In genomic region chr22:45620707-45621106, GRCh38 we compare ENCODE assay signal across 18 cellular contexts. TPM values are rescaled to one million over a fixed set of nuclear protein-coding genes. Genes with fewer than 3 reads are reported as not detected.
A peak's percentile ranks its signal among the peaks of the same experiment; 100 is the strongest.
DNase-seq lines count a peak whose midpoint lies in the region; ATAC-seq, FAIRE-seq and TF ChIP-seq lines count a peak whose summit lies in the region.
"Had no signal": no experiment of that assay in that cellular context is flagged by ENCODE, and none has a peak within 500 bp of the region (broad histone marks: within the 10 kb centered on the region; RNA-seq: fewer than 3 reads in every experiment).

No MANE protein-coding gene starts in this region.

- no peak overlapping the region for H2AK5ac ChIP-seq in mesendoderm (ENCODE audit: low read length)

- no peak for TF ChIP-seq RAD21 in K562 (CRISPR knock-in tag; conservative IDR thresholded peaks at IDR 0.05 in 1 of 2, IDR thresholded peaks at IDR 0.05 in 1 of 2)

- H3K4me1 ChIP-seq in OCI-LY3 (ENCODE audit: low read length) = no peaks in the 10 kb centered on the region; the same call in 1 of the 2 replicates
- peaks cover under 1% of the 10 kb centered on the region for H3K4me1 ChIP-seq in RWPE2 (ENCODE audit: insufficient read depth, poor library complexity, severe bottlenecking)
- H3K4me1 ChIP-seq in K562 (replicated peaks in 1 of 2; ENCODE audit: control insufficient read depth in 2 of 2, insufficient read depth in 2 of 2, low read length in 2 of 2) = peaks cover 0 to 5% of the 10 kb centered on the region in 2 experiments; a peak in 3 of 5 replicates
- peaks cover 2% of the 10 kb centered on the region for H3K4me1 ChIP-seq in mesendoderm (ENCODE audit: control insufficient read depth, low read depth, low read length)
- peaks cover 11% of the 10 kb centered on the region for H3K4me1 ChIP-seq in suprapubic skin

- BruUV-seq in K562 (replicated peaks; lab: Mats Ljungman, UMichigan) = no TSS peak

- H3K4me3 ChIP-seq in OCI-LY3 (ENCODE audit: low read length) (no peak overlapping the region; the same call in 1 of the 2 replicates), RWPE2 (ENCODE audit: severe bottlenecking) (no peak overlapping the region), K562 (no peak overlapping the region), mesendoderm (ENCODE audit: low read length) (no peak overlapping the region), suprapubic skin (no peak overlapping the region)

- peak overlapping the region; percentile 20; the same call in 1 of the 2 replicates for H3K4me2 ChIP-seq in OCI-LY3 (ENCODE audit: low read length)
- H3K4me2 ChIP-seq in K562 (ENCODE audit: insufficient read depth, low read length) = no peak overlapping the region
- no peak overlapping the region for H3K4me2 ChIP-seq in mesendoderm (ENCODE audit: low read length)

- no peak overlapping the region for H4K8ac ChIP-seq in mesendoderm (ENCODE audit: low read depth, low read length)

- H2BK120ac ChIP-seq in mesendoderm (ENCODE audit: low read depth, low read length) = no peak overlapping the region

- no peak overlapping the region for H3K27ac ChIP-seq in OCI-LY3 (ENCODE audit: low read length)
- H3K27ac ChIP-seq in RWPE2 (ENCODE audit: poor library complexity, severe bottlenecking) = no peak overlapping the region
- H3K27ac ChIP-seq in K562 (ENCODE audit: extremely low read depth, low read depth, low read length) = no peak overlapping the region
- H3K27ac ChIP-seq in mesendoderm (ENCODE audit: low read depth, low read length) = no peak overlapping the region
- H3K27ac ChIP-seq in suprapubic skin = no peak overlapping the region

- TF ChIP-seq POLR2A in K562 (conservative IDR thresholded peaks at IDR 0.05) (no peak), suprapubic skin (IDR thresholded peaks at IDR 0.05) (no peak)

- in situ Hi-C loops in K562 (cut with MboI) = no loop called here

- H2AFZ ChIP-seq in OCI-LY3 (ENCODE audit: low read depth, low read length) = no peak overlapping the region
- no peak overlapping the region for H2AFZ ChIP-seq in K562 (ENCODE audit: low read depth, low read length)

- H3K4ac ChIP-seq in mesendoderm (ENCODE audit: low read depth, low read length) = no peak overlapping the region

- H3K36me3 ChIP-seq in OCI-LY3 (replicated peaks; ENCODE audit: low read depth, low read length) = no peaks in the 10 kb centered on the region
- no peaks in the 10 kb centered on the region; the same call in 1 of the 2 replicates for H3K36me3 ChIP-seq in RWPE2 (ENCODE audit: low read depth)
- no peaks in the 10 kb centered on the region for H3K36me3 ChIP-seq in K562 (ENCODE audit: control insufficient read depth, insufficient read depth, low read length)
- H3K36me3 ChIP-seq in mesendoderm (ENCODE audit: control insufficient read depth, insufficient read depth, low read length) = no peaks in the 10 kb centered on the region
- H3K36me3 ChIP-seq in suprapubic skin = no peaks in the 10 kb centered on the region

- H2BK15ac ChIP-seq in mesendoderm (replicated peaks; ENCODE audit: low read depth) = no peak overlapping the region

- no peak overlapping the region for H3K18ac ChIP-seq in mesendoderm (ENCODE audit: low read length)

- H3K27me3 ChIP-seq in OCI-LY3 (ENCODE audit: low read depth, low read length) (no peaks in the 10 kb centered on the region), RWPE2 (ENCODE audit: insufficient read depth, poor library complexity, severe bottlenecking) (no peaks in the 10 kb centered on the region), K562 (ENCODE audit: control insufficient read depth in 2 of 2, insufficient read depth in 2 of 2, low read length in 2 of 2) (peaks cover 0 to 7% of the 10 kb centered on the region in 2 experiments; a peak in 1 of 5 replicates), mesendoderm (ENCODE audit: insufficient read depth, low read length, poor library complexity) (no peaks in the 10 kb centered on the region), suprapubic skin (no peaks in the 10 kb centered on the region)

- peak; percentile 0 for DNase-seq in RWPE2 (ENCODE audit: low spot score)
- no peak for DNase-seq in K562 (ENCODE audit: extremely low read depth in 1 of 4, low spot score in 3 of 4)
- peak; percentile 54 for DNase-seq in mesendoderm
- no peak for DNase-seq in suprapubic skin (ENCODE audit: low spot score in 2 of 2)
- no peak for DNase-seq in activated T-cell treated with anti-CD3 and anti-CD28 coated beads for 4 hours
- DNase-seq: C1 segment of cervical spinal cord; Calu3; CD4-positive, alpha-beta memory T cell; COR-L47; DMS53; DMS79 treated with DMSO at 0.1 percent for 48 hours; GF-D8; GOT3; H7; HCEC 1CT had no signal

- POLR2A ChIA-PET in K562 (lab: Yijun Ruan, JAX) = no interaction called here

- FAIRE-seq in K562 (lab: Jason Lieb, UNC) = no peak
- FAIRE-seq: GM12892 had no signal

- ATAC-seq in RWPE2 (ENCODE audit: low read depth) (no peak), K562 (no peak), HG02798 (IDR thresholded peaks at IDR 0.05; ENCODE audit: poor library complexity, unreplicated experiment) (no peak)

- H4K20me1 ChIP-seq in OCI-LY3 (ENCODE audit: insufficient read depth, low read length) (no peaks in the 10 kb centered on the region), K562 (replicated peaks; ENCODE audit: control insufficient read depth, insufficient read depth, low read length) (no peaks in the 10 kb centered on the region)

- H3K9ac ChIP-seq in OCI-LY3 (ENCODE audit: low read length) (no peak overlapping the region), K562 (ENCODE audit: insufficient read depth in 1 of 2, low read depth in 2 of 2, low read length in 2 of 2) (no peak overlapping the region), mesendoderm (ENCODE audit: low read length) (no peak overlapping the region)

- H4K5ac ChIP-seq in mesendoderm (ENCODE audit: low read length) = no peak overlapping the region

- CTCF ChIA-PET in K562 (lab: Yijun Ruan, JAX; ENCODE audit: low intra/inter-chr PET ratio) = no interaction called here

- 38% methylated on average over 2 of the region's 3 CpGs for WGBS in K562 (ENCODE audit: insufficient coverage, low coverage, missing lambda C conversion rate)
- no CpG with 5 or more reads among the region's 3 CpGs for WGBS in mesendoderm (ENCODE audit: extremely low coverage, insufficient coverage, low lambda C conversion rate)
- 89% methylated on average over 3 of the region's 3 CpGs for WGBS in suprapubic skin

- H3K79me1 ChIP-seq in mesendoderm (ENCODE audit: low read length) = no peaks in the 10 kb centered on the region

- no peaks in the 10 kb centered on the region for H3K9me1 ChIP-seq in K562 (ENCODE audit: control insufficient read depth, insufficient read depth, low read length)

- no peak overlapping the region for H3K56ac ChIP-seq in mesendoderm (ENCODE audit: low read length)

- no peak for TF ChIP-seq EP300 in K562 (IDR thresholded peaks at IDR 0.05; ENCODE audit: low read length)
- no peak for TF ChIP-seq EP300 in suprapubic skin (IDR thresholded peaks at IDR 0.05)

- no peak overlapping the region for H2BK5ac ChIP-seq in mesendoderm (ENCODE audit: low read length)

- no peak overlapping the region for H3K23ac ChIP-seq in mesendoderm (ENCODE audit: low read length)

- H3K9me3 ChIP-seq in OCI-LY3 (ENCODE audit: insufficient read depth, low read length) (no peaks in the 10 kb centered on the region), RWPE2 (ENCODE audit: severe bottlenecking) (no peaks in the 10 kb centered on the region), K562 (replicated peaks; ENCODE audit: control insufficient read depth, insufficient read depth, low read depth, low read length) (no peaks in the 10 kb centered on the region), suprapubic skin (no peaks in the 10 kb centered on the region)

- intact Hi-C loops in K562 (cut with micrococcal nuclease) = no loop called here

- H3K79me2 ChIP-seq in OCI-LY3 (ENCODE audit: low read length) (no peaks in the 10 kb centered on the region), K562 (ENCODE audit: control insufficient read depth, insufficient read depth, low read length) (no peaks in the 10 kb centered on the region), mesendoderm (ENCODE audit: control insufficient read depth, insufficient read depth, low read length) (no peaks in the 10 kb centered on the region)

- no peak for TF ChIP-seq CTCF in OCI-LY3 (IDR thresholded peaks at IDR 0.05; ENCODE audit: low read depth, low read length)
- no peak for TF ChIP-seq CTCF in RWPE2 (IDR thresholded peaks at IDR 0.05; ENCODE audit: poor library complexity, severe bottlenecking)
- TF ChIP-seq CTCF in K562 (IDR thresholded peaks at IDR 0.05 in 2 of 3, conservative IDR thresholded peaks at IDR 0.05 in 1 of 3; ENCODE audit: insufficient read depth in 2 of 3, low read depth in 1 of 3, low read length in 3 of 3) = no peak
- no peak for TF ChIP-seq CTCF in suprapubic skin (IDR thresholded peaks at IDR 0.05)

TF ChIP-seq in K562, 482 proteins besides CTCF, POLR2A, EP300 and RAD21:
- TF ChIP-seq CHD2 (IDR thresholded peaks at IDR 0.05; ENCODE audit: low read depth, low read length) (0 out of 2 replicates have a peak, but pooled peaks have one; percentile 41), DACH1 (IDR thresholded peaks at IDR 0.05; ENCODE audit: partially characterized antibody) (no peak), CBX1 (IDR thresholded peaks at IDR 0.05; ENCODE audit: low read depth) (no peak), CTBP1 (IDR thresholded peaks at IDR 0.05; ENCODE audit: borderline replicate concordance) (no peak), SIN3A (IDR thresholded peaks at IDR 0.05; ENCODE audit: borderline replicate concordance in 2 of 2, control insufficient read depth in 1 of 2, low read depth in 2 of 2, low read length in 2 of 2) (no peak)
TF ChIP-seq in K562: peak in this region for 1.

RNA-seq across cellular contexts. Expression of gene ATXN10, which starts 50.9 kb away (rescaled TPM):
- 53.4 and 83.4 TPM in 2 replicates for total RNA-seq in K562 (2011; cell fraction: chromatin; rRNA removed; ENCODE audit: low replicate concordance)
- total RNA-seq in K562 (2011; cell fraction: nucleolus; rRNA removed) = 26.8 and 40.0 TPM in 2 replicates
- total RNA-seq in K562 (2011; cell fraction: nucleoplasm; rRNA removed) = 36.8 and 43.4 TPM in 2 replicates
- total RNA-seq in K562 (2014; rRNA removed) = 16.6 and 21.7 TPM in 2 replicates
- total RNA-seq in K562 (2014; rRNA removed; fragmentation: Illumina TruSeq; extraction: Trizol) = 32.2 and 35.3 TPM in 2 replicates
- 26.6 and 33.6 TPM in 2 replicates for total RNA-seq in K562 (2015; rRNA removed; fragmentation: Illumina TruSeq; extraction: Trizol)
- total RNA-seq in K562 (2021) = 66.7 and 72.9 TPM in 2 replicates
- polyA plus RNA-seq in K562 (2011; rRNA removed) = 165 and 190 TPM in 2 replicates
- 21.2 and 70.6 TPM in 2 replicates for polyA plus RNA-seq in K562 (2011; cell fraction: cytosol; rRNA removed)
- polyA plus RNA-seq in K562 (2011; cell fraction: nucleus; rRNA removed) = 27.9 and 39.6 TPM in 2 replicates
- polyA plus RNA-seq in K562 (2012) = 62.7 and 69.3 TPM in 2 replicates
- 88.2 and 109 TPM in 2 replicates for polyA plus RNA-seq in K562 (2014; fragmentation: Illumina TruSeq; extraction: Trizol)
- polyA plus RNA-seq in K562 (2014; fragmentation: Nextera tagmentation; extraction: Ambion mirVana) = 10 to 100 TPM; 11.5 to 16.4 TPM
- 38.9 and 60.4 TPM in 2 replicates for polyA plus RNA-seq in K562 (2014; rRNA removed)
- 209 and 220 TPM in 2 replicates for polyA minus RNA-seq in K562 (2011; rRNA and poly(A)+ RNA removed)
- 51.2 and 64.3 TPM in 2 replicates for polyA minus RNA-seq in K562 (2011; cell fraction: cytosol; rRNA and poly(A)+ RNA removed)
- polyA minus RNA-seq in K562 (2011; cell fraction: nucleus; rRNA and poly(A)+ RNA removed) = 21.4 and 35.2 TPM in 2 replicates
- 81.8 TPM for polyA plus RNA-seq in mesendoderm (2013, experiment 1 of 2)
- polyA plus RNA-seq in mesendoderm (2013, experiment 2 of 2) = 81.9 TPM
- 10 to 100 TPM; 63.2 to 79.0 (median 68.8) TPM for total RNA-seq in suprapubic skin

Comparison
In these comparisons a context has a peak if more than half of its experiments do, and no peak if none do; other contexts are left out.
1. DNase-seq: peak in RWPE2 (single experiment) and mesendoderm (single experiment); none in K562 (0 of 4), suprapubic skin (0 of 2) and activated T-cell treated with anti-CD3 and anti-CD28 coated beads for 4 hours (single experiment).